8 cellular contexts compared by ENCODE assay signal in genomic region chr12:56644654-56645053, GRCh38. TPM values are rescaled to one million over a fixed set of nuclear protein-coding genes. Genes with fewer than 3 reads are reported as not detected.
DNase-seq lines count a peak whose midpoint lies in the region; ATAC-seq and TF ChIP-seq lines count a peak whose summit lies in the region.

No MANE protein-coding gene starts in this region.

- no peak for DNase-seq in BE2C
- DNase-seq in LNCaP clone FGC (ENCODE audit: low read depth), result no peak
- no peak for DNase-seq in dorsolateral prefrontal cortex
- no peak for DNase-seq in naive thymus-derived CD8-positive, alpha-beta T cell
- no peak for DNase-seq in HUDEP-2 (lab: John Stamatoyannopoulos, UW; ENCODE audit: unreplicated experiment in 76 of 76)
- DNase-seq in NCI-H345 treated with DMSO at 0.1 percent for 48 hours (lab: John Stamatoyannopoulos, UW; ENCODE audit: unreplicated experiment), result no peak

- H3K27me3 ChIP-seq in BE2C (no peaks in the 10 kb centered on the region), dorsolateral prefrontal cortex (no peaks in the 10 kb centered on the region)

- H3K36me3 Mint-ChIP-seq in naive thymus-derived CD8-positive, alpha-beta T cell, result peaks cover 0 to 53% (median 14%) of the 10 kb centered on the region in 3 donors

- no peaks in the 10 kb centered on the region for H3K9me3 Mint-ChIP-seq in naive thymus-derived CD8-positive, alpha-beta T cell

- H3K27ac Mint-ChIP-seq in naive thymus-derived CD8-positive, alpha-beta T cell, result peak overlapping the region; percentile 90 to 100 (median 98)

- no peaks in the 10 kb centered on the region for H3K27me3 Mint-ChIP-seq in naive thymus-derived CD8-positive, alpha-beta T cell

- peak overlapping the region; percentile 100 for H3K4me3 ChIP-seq in BE2C (ENCODE audit: low read depth, low read length)
- H3K4me3 ChIP-seq in LNCaP clone FGC (ENCODE audit: low read depth, low read length), result peak overlapping the region; percentile 96
- H3K4me3 ChIP-seq in dorsolateral prefrontal cortex, result peak overlapping the region; percentile 76 to 100 (median 97)

- H3K27ac ChIP-seq in dorsolateral prefrontal cortex, result peak overlapping the region in 45 of 59 donors; percentile 80 to 99 (median 95)

- ATAC-seq in naive thymus-derived CD8-positive, alpha-beta T cell, result no peak
- no peak for ATAC-seq in GM18858 (IDR thresholded peaks at IDR 0.05; ENCODE audit: unreplicated experiment)
- no peak for ATAC-seq in GM18909 (IDR thresholded peaks at IDR 0.05; ENCODE audit: poor library complexity, unreplicated experiment)

- TF ChIP-seq CTCF in BE2C (IDR thresholded peaks at IDR 0.05; ENCODE audit: low read depth, low read length) (no peak), LNCaP clone FGC (IDR thresholded peaks at IDR 0.05; ENCODE audit: control insufficient read depth, extremely low read depth, insufficient read depth) (no peak), dorsolateral prefrontal cortex (IDR thresholded peaks at IDR 0.05 in 54 of 56, conservative IDR thresholded peaks at IDR 0.05 in 2 of 56; ENCODE audit: low read depth in 1 of 56, partially characterized antibody in 56 of 56) (no peak)

- POLR2A ChIA-PET in naive thymus-derived CD8-positive, alpha-beta T cell (lab: Charles Lee), result interaction anchor here (0.6 to 4.2 kb wide), 6 partner anchors 10 to 716 kb away, joined by 3 to 74 read pairs (median 35); partner anchors contain the start of genes BAZ2A, PTGES3 and STAT6

- intact Hi-C loops in dorsolateral prefrontal cortex (cut with DNase I), result loop anchor here (2.0 to 5.0 kb wide), 2 partner anchors 42 to 43 kb away; partner anchors contain the start of gene PTGES3 (in 1 of the 2)

- H3K4me1 Mint-ChIP-seq in naive thymus-derived CD8-positive, alpha-beta T cell, result peaks cover 13 to 45% (median 42%) of the 10 kb centered on the region in 4 donors

- H3K36me3 ChIP-seq in BE2C, result peaks cover 53% of the 10 kb centered on the region

- no peaks in the 10 kb centered on the region for H3K9me3 ChIP-seq in BE2C

- H3K4me1 ChIP-seq in BE2C, result no peaks in the 10 kb centered on the region

- peak overlapping the region; percentile 79 to 98 (median 95) for H3K4me3 Mint-ChIP-seq in naive thymus-derived CD8-positive, alpha-beta T cell

RNA-seq across cellular contexts. Expression of gene ATP5F1B, which starts 1.1 kb away (rescaled TPM):
- 2,479 TPM for polyA plus RNA-seq in BE2C (2012; ENCODE audit: insufficient read depth, insufficient read length, low read depth)
- 100 to 1,000 TPM; 248 to 863 (median 546) TPM for total RNA-seq in dorsolateral prefrontal cortex
- 100 to 1,000 TPM; 269 to 285 TPM for total RNA-seq in naive thymus-derived CD8-positive, alpha-beta T cell
- polyA plus RNA-seq in naive thymus-derived CD8-positive, alpha-beta T cell, result 100 to 1,000 TPM; 724 to 879 (median 771) TPM

RNA-seq across cellular contexts. Expression of gene BAZ2A, which starts 14.5 kb away (rescaled TPM):
- 126 TPM for polyA plus RNA-seq in BE2C (2012; ENCODE audit: insufficient read depth, insufficient read length, low read depth)
- 100 to 1,000 TPM in 21 of 120 experiments, 10 to 100 TPM in 99; 58.5 to 126 (median 86.8) TPM for total RNA-seq in dorsolateral prefrontal cortex
- total RNA-seq in naive thymus-derived CD8-positive, alpha-beta T cell, result 100 to 1,000 TPM; 198 to 202 TPM
- polyA plus RNA-seq in naive thymus-derived CD8-positive, alpha-beta T cell, result 10 to 100 TPM; 14.3 to 29.5 (median 24.1) TPM

RNA-seq across cellular contexts. Expression of gene PTGES3, which starts 43.4 kb away (rescaled TPM):
- polyA plus RNA-seq in BE2C (2012; ENCODE audit: insufficient read depth, insufficient read length, low read depth), result 219 TPM
- 100 to 1,000 TPM; 109 to 354 (median 170) TPM for total RNA-seq in dorsolateral prefrontal cortex
- 100 to 1,000 TPM; 179 to 197 TPM for total RNA-seq in naive thymus-derived CD8-positive, alpha-beta T cell
- 100 to 1,000 TPM; 229 to 236 (median 234) TPM for polyA plus RNA-seq in naive thymus-derived CD8-positive, alpha-beta T cell
